16 cellular contexts compared by ENCODE assay signal in genomic region chr11:8597182-8597581, GRCh38. TPM values are rescaled to one million over a fixed set of nuclear protein-coding genes. Genes with fewer than 3 reads are reported as not detected.
DNase-seq lines count a peak whose midpoint lies in the region; ATAC-seq and TF ChIP-seq lines count a peak whose summit lies in the region.
"Had no signal": no experiment of that assay in that cellular context is flagged by ENCODE, and none has a peak within 500 bp of the region (broad histone marks: within the 10 kb centered on the region; RNA-seq: fewer than 3 reads in every experiment).

No MANE protein-coding gene starts in this region.

- no peak for TF ChIP-seq EP300 in ovary (IDR thresholded peaks at IDR 0.05)

- H3K27me3 ChIP-seq in ovary = no peaks in the 10 kb centered on the region

- no peak for ATAC-seq in HG03039 (IDR thresholded peaks at IDR 0.05; ENCODE audit: unreplicated experiment)
- ATAC-seq: lower lobe of right lung had no signal

- peaks cover 5% of the 10 kb centered on the region for H3K4me1 ChIP-seq in ovary (ENCODE audit: insufficient read depth)

- no peaks in the 10 kb centered on the region for H3K36me3 ChIP-seq in ovary
- H3K36me3 ChIP-seq: lower lobe of right lung had no signal

- H3K27ac ChIP-seq in ovary = no peak overlapping the region
- H3K27ac ChIP-seq: lower lobe of right lung had no signal

- no peaks in the 10 kb centered on the region for H3K9me3 ChIP-seq in ovary
- H3K9me3 ChIP-seq: lower lobe of right lung had no signal

- intact Hi-C loops in ovary (cut with DNase I) = no loop called here

- WGBS in ovary, 3 donors = 60 to 63% (median 61%) methylated on average over 3 of the region's 3 CpGs

- DNase-seq in NCI-H1417 (lab: John Stamatoyannopoulos, UW) (peak in 2 of 3 experiments; percentile 7 to 71), NCI-H1417 treated with DMSO at 0.1 percent for 48 hours (lab: John Stamatoyannopoulos, UW) (no peak), NAMALWA (ENCODE audit: low spot score) (peak; percentile 17), amniotic epithelial cell (ENCODE audit: low read depth) (peak; percentile 90), kidney tubule cell (ENCODE audit: low spot score) (peak; percentile 57), ovary (no peak)
- DNase-seq in stimulated activated naive CD4-positive, alpha-beta T cell (lab: John Stamatoyannopoulos, UW) = no peak
- DNase-seq: 8988T; activated CD4-positive, alpha-beta T cell treated with anti-CD3 and anti-CD28 coated beads for 48 hours; activated effector memory CD4-positive, alpha-beta T cell treated with Interleukin-2 at 50 U/mL for 16 hours; glutamatergic neuron; lower lobe of right lung; NCI-H446 treated with DMSO at 0.1 percent for 48 hours; nucleus accumbens; stimulated activated CD4-positive, alpha-beta T cell treated with anti-CD3 and anti-CD28 coated beads, Interleukin-2, amount 100 ng/mL, for 24 hours had no signal

- TF ChIP-seq POLR2A in ovary (IDR thresholded peaks at IDR 0.05) = no peak

- TF ChIP-seq CTCF in ovary (IDR thresholded peaks at IDR 0.05) = no peak

- no peak overlapping the region for H3K4me3 ChIP-seq in ovary
- H3K4me3 ChIP-seq: lower lobe of right lung had no signal

RNA-seq across cellular contexts. Expression of gene STK33, which starts 3.2 kb away (rescaled TPM):
- 10 to 100 TPM; 19.8 to 50.8 (median 26.3) TPM for total RNA-seq in ovary
- 10 to 100 TPM; 11.9 to 15.1 TPM for polyA plus RNA-seq in ovary

Comparison
In these comparisons a context has a peak if more than half of its experiments do, and no peak if none do; other contexts are left out.
1. DNase-seq: peak in NCI-H1417 (2 of 3), NAMALWA (single experiment), amniotic epithelial cell (single experiment) and kidney tubule cell (single experiment); none in NCI-H1417 treated with DMSO at 0.1 percent for 48 hours (single experiment), stimulated activated naive CD4-positive, alpha-beta T cell (0 of 6) and ovary (0 of 5).